Comparison of ENCODE assay signal across 1 cellular context in genomic region chr1:244451951-244452795, GRCh38.
A peak's percentile ranks its signal among the peaks of the same experiment; 100 is the strongest.
TF ChIP-seq lines count a peak whose summit lies in the region.

No MANE protein-coding gene starts in this region.

TF ChIP-seq in K562, 482 proteins besides CTCF, POLR2A, EP300 and RAD21 (continued from another document and continues in another):
- no peak for TF ChIP-seq HOMEZ (CRISPR knock-in tag; IDR thresholded peaks at IDR 0.05)
- TF ChIP-seq ZNF318 (IDR thresholded peaks at IDR 0.05; ENCODE audit: borderline replicate concordance in 1 of 2, low read depth in 1 of 2): no peak
- no peak for TF ChIP-seq ARID4B (CRISPR knock-in tag; IDR thresholded peaks at IDR 0.05)
- TF ChIP-seq NFXL1 (CRISPR knock-in tag; IDR thresholded peaks at IDR 0.05): no peak
- 0 out of 2 replicates have a peak, but pooled peaks have one; percentile 10 for TF ChIP-seq AFF4 (CRISPR knock-in tag; IDR thresholded peaks at IDR 0.05)
- TF ChIP-seq NR1H2 (CRISPR knock-in tag; IDR thresholded peaks at IDR 0.05): no peak
- no peak for TF ChIP-seq ZNF124 (CRISPR knock-in tag; IDR thresholded peaks at IDR 0.05)
- peak; percentile 94 for TF ChIP-seq CTBP1 (IDR thresholded peaks at IDR 0.05; ENCODE audit: borderline replicate concordance)
- no peak for TF ChIP-seq E2F3 (CRISPR knock-in tag; IDR thresholded peaks at IDR 0.05)
- 0 out of 2 replicates have a peak, but pooled peaks have one; percentile 48 for TF ChIP-seq NFRKB (IDR thresholded peaks at IDR 0.05; ENCODE audit: low read depth)
- no peak; the same call in 1 of the 2 replicates for TF ChIP-seq ZNF589 (CRISPR knock-in tag; IDR thresholded peaks at IDR 0.05; ENCODE audit: low read depth)
- TF ChIP-seq THAP12 (CRISPR knock-in tag; IDR thresholded peaks at IDR 0.05): no peak
- TF ChIP-seq KAT2B (IDR thresholded peaks at IDR 0.05; ENCODE audit: low read depth, low read length): peak; percentile 22
- 0 out of 2 replicates have a peak, but pooled peaks have one; percentile 50 for TF ChIP-seq CHCHD3 (CRISPR knock-in tag; IDR thresholded peaks at IDR 0.05)
- no peak for TF ChIP-seq ZKSCAN3 (CRISPR knock-in tag; IDR thresholded peaks at IDR 0.05)
- TF ChIP-seq ZC3H8 (IDR thresholded peaks at IDR 0.05): no peak
- no peak for TF ChIP-seq ZNF280A (IDR thresholded peaks at IDR 0.05; ENCODE audit: low read depth, partially characterized antibody)
- no peak for TF ChIP-seq ZNF282 (CRISPR knock-in tag; IDR thresholded peaks at IDR 0.05)
- TF ChIP-seq PURB (CRISPR knock-in tag; IDR thresholded peaks at IDR 0.05; ENCODE audit: low read depth): no peak
- no peak for TF ChIP-seq ZNF212 (CRISPR knock-in tag; IDR thresholded peaks at IDR 0.05)
- TF ChIP-seq MCM5 (IDR thresholded peaks at IDR 0.05; ENCODE audit: low read depth): no peak
